Comparison of ENCODE assay signal across 15 cellular contexts in the genomic region with DNA sequence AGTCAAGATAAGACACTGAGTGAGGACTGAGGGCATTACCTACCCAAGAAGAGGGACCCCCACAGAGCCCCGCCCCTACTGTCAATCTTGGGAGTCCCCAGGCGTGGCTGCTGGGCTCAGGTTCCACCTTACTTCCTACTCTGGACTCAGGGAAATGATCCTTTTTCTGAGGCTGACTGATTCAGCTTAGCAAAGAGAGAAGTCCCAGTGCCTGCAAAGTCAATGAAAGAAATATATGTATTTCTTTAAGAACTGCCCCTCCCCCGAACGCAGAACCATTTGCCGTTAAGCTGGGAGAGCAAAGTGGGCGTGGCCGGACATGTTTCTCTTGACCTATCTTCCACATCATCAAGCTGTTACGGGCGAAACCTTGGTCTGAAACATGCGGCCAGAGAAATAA. TPM values are rescaled to one million over a fixed set of nuclear protein-coding genes. Genes with fewer than 3 reads are reported as not detected.
DNase-seq lines count a peak whose midpoint lies in the region; ATAC-seq lines count a peak whose summit lies in the region.
"Had no signal": no experiment of that assay in that cellular context is flagged by ENCODE, and none has a peak within 500 bp of the region (broad histone marks: within the 10 kb centered on the region; RNA-seq: fewer than 3 reads in every experiment).

A gene (plus strand): TSS at position 301 of the 400 bp plus-strand sequence. CDS start 643 bp downstream, outside the sequence.

- DNase-seq in KBM-7 (peak; percentile 6), OCI-M1 (lab: John Stamatoyannopoulos, UW) (peak; percentile 47), SK-N-DZ (ENCODE audit: low spot score) (peak; percentile 0), EL (no peak)
- no peak for DNase-seq in stimulated activated effector memory CD8-positive, alpha-beta T cell treated with anti-CD3 and anti-CD28 coated beads, Interleukin-12 subunit alpha, Interleukin-12 subunit beta, amount 100 ng/mL, for 72 hours (ENCODE audit: low spot score in 2 of 2)
- DNase-seq: C1 segment of cervical spinal cord; Calu3; CD4-positive, alpha-beta memory T cell; COR-L47; DMS53; DMS79 treated with DMSO at 0.1 percent for 48 hours; GOT3; HFFc6 had no signal

- no peak for ATAC-seq in stimulated activated effector memory CD8-positive, alpha-beta T cell treated with anti-CD3 and anti-CD28 coated beads, Interleukin-12 subunit alpha, Interleukin-12 subunit beta, amount 100 ng/mL, for 72 hours
- no peak for ATAC-seq in GM21390 (IDR thresholded peaks at IDR 0.05; ENCODE audit: unreplicated experiment)

- H3K9me3 Mint-ChIP-seq in stimulated activated effector memory CD8-positive, alpha-beta T cell treated with anti-CD3 and anti-CD28 coated beads, Interleukin-12 subunit alpha, Interleukin-12 subunit beta, amount 100 ng/mL, for 72 hours, result no peaks in the 10 kb centered on the region

- H3K27ac Mint-ChIP-seq in stimulated activated effector memory CD8-positive, alpha-beta T cell treated with anti-CD3 and anti-CD28 coated beads, Interleukin-12 subunit alpha, Interleukin-12 subunit beta, amount 100 ng/mL, for 72 hours, result no peak within 1 kb of the TSS
- H3K27ac Mint-ChIP-seq: CD4-positive, alpha-beta memory T cell; HFFc6 had no signal

- H3K36me3 Mint-ChIP-seq in stimulated activated effector memory CD8-positive, alpha-beta T cell treated with anti-CD3 and anti-CD28 coated beads, Interleukin-12 subunit alpha, Interleukin-12 subunit beta, amount 100 ng/mL, for 72 hours, result no peaks in the 10 kb centered on the region
- H3K36me3 Mint-ChIP-seq: CD4-positive, alpha-beta memory T cell had no signal

- no peaks in the 10 kb centered on the region for H3K4me1 Mint-ChIP-seq in stimulated activated effector memory CD8-positive, alpha-beta T cell treated with anti-CD3 and anti-CD28 coated beads, Interleukin-12 subunit alpha, Interleukin-12 subunit beta, amount 100 ng/mL, for 72 hours
- H3K4me1 Mint-ChIP-seq: CD4-positive, alpha-beta memory T cell had no signal

- in situ Hi-C loops in KBM-7 (cut with MboI; ENCODE audit: low pct_unique_long_range_greater_than_20kb, low sequenced_read_pairs), result no loop called here

- H3K4me3 Mint-ChIP-seq in stimulated activated effector memory CD8-positive, alpha-beta T cell treated with anti-CD3 and anti-CD28 coated beads, Interleukin-12 subunit alpha, Interleukin-12 subunit beta, amount 100 ng/mL, for 72 hours, result no peak within 1 kb of the TSS
- H3K4me3 Mint-ChIP-seq: CD4-positive, alpha-beta memory T cell; HFFc6 had no signal

RNA-seq across cellular contexts. Expression of the gene that starts here (rescaled TPM):
- not detected in 2 replicates for polyA plus RNA-seq in SK-N-DZ (2014; cell fraction: cytosol; rRNA removed)
- not detected in 2 replicates for polyA plus RNA-seq in SK-N-DZ (2014; cell fraction: nucleus; rRNA removed)
- polyA plus RNA-seq: BJ; CD4-positive, alpha-beta memory T cell had no signal

Comparison
In these comparisons a context has a peak if more than half of its experiments do, and no peak if none do; other contexts are left out.
1. DNase-seq: peak in KBM-7 (single experiment), OCI-M1 (single experiment) and SK-N-DZ (single experiment); none in stimulated activated effector memory CD8-positive, alpha-beta T cell treated with anti-CD3 and anti-CD28 coated beads, Interleukin-12 subunit alpha, Interleukin-12 subunit beta, amount 100 ng/mL, for 72 hours (0 of 2) and EL (single experiment).